Comparison of ENCODE assay signal across 8 cellular contexts in the genomic region with DNA sequence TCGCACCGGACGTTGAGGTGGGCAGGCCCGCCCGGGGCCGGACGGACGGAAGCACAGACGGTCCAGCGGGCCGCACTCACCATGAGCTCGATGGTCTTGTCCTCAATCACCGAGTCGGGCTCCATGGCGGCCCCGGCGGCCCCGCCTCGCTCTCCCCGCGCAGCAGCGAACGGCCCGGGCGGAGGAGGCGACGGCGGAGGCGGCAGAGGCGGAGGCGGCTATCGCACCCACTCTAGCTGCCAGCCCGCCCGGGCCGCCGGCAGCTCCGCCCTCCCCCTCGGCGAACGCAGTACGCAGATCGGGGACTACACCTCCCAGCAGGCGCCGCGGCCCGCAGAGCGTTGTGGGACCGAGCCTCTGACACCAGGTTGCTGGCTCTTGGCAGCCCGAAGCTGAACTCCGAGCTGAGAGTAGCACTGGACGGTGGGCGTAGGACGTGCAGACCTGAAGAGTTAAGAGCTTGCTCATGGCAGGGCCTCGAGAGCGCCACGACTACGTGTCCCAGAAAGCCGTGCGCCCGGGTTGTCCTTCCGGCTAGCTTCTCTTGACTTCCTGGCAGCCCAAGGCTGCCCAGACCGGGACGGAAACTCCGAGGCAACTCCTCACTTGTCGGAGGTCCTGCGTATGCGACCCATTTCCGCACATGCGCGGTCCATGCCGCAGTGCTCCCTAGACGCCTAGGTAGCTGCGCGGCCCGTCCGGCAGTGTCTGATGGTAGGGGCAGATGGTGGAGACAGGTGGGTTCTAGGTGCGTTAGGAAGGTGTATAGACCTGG. TPM values are rescaled to one million over a fixed set of nuclear protein-coding genes. Genes with fewer than 3 reads are reported as not detected.
A peak's percentile ranks its signal among the peaks of the same experiment; 100 is the strongest.
DNase-seq lines count a peak whose midpoint lies in the region; TF ChIP-seq lines count a peak whose summit lies in the region.

A gene (minus strand): TSS at position 261 of the 775 bp plus-strand sequence. CDS start 136 bp downstream, at position 125.

- H3K27ac ChIP-seq in SK-N-MC (peak within 1 kb of the TSS; percentile 98), temporal lobe (ENCODE audit: low read depth, low read length) (peak within 1 kb of the TSS; percentile 84)

- H3K9me3 ChIP-seq in SK-N-MC (ENCODE audit: low read depth, low read length), result no peaks in the 10 kb centered on the region

- no peaks in the 10 kb centered on the region for H3K36me3 ChIP-seq in SK-N-MC (ENCODE audit: insufficient read depth, low read length)

- peaks cover 8% of the 10 kb centered on the region for H3K27me3 Mint-ChIP-seq in HFFc6 (ENCODE audit: insufficient read depth)

- DNase-seq in GM04503 (ENCODE audit: low read depth) (peak; percentile 87), HFFc6 (peak; percentile 96), NB4 (ENCODE audit: low read depth) (peak; percentile 96), SK-N-MC (ENCODE audit: low read depth, low spot score) (peak; percentile 70), globus pallidus (ENCODE audit: low spot score) (peak; percentile 97), occipital lobe (lab: John Stamatoyannopoulos, UW) (peak; percentile 93)
- DNase-seq in activated naive CD4-positive, alpha-beta T cell treated with anti-CD3 and anti-CD28 coated beads, Interleukin-2, amount 50 U/mL, for 16 hours, result peak; percentile 94

- H3K9ac ChIP-seq in SK-N-MC (ENCODE audit: insufficient read length), result peak within 1 kb of the TSS; percentile 99

- no peak for TF ChIP-seq CTCF in HFFc6 (IDR thresholded peaks at IDR 0.05)
- no peak for TF ChIP-seq CTCF in NB4 (IDR thresholded peaks at IDR 0.05; ENCODE audit: low read depth, low read length)

- H3K9me3 Mint-ChIP-seq in HFFc6, result no peaks in the 10 kb centered on the region

- H3K27ac Mint-ChIP-seq in HFFc6, result peak within 1 kb of the TSS; percentile 93

- H3K4me1 Mint-ChIP-seq in HFFc6 (ENCODE audit: low read depth), result peaks cover 63% of the 10 kb centered on the region

- peak; percentile 85 for TF ChIP-seq POLR2A in NB4 (IDR thresholded peaks at IDR 0.05; ENCODE audit: extremely low read depth, insufficient read length)

- H3K36me3 Mint-ChIP-seq in HFFc6 (ENCODE audit: low read depth), result 0 out of 2 replicates have a peak, but pooled peaks cover 8% of the 10 kb centered on the region

- peak within 1 kb of the TSS; percentile 90 for H3K4me3 ChIP-seq in NB4 (ENCODE audit: low read depth, low read length)
- H3K4me3 ChIP-seq in SK-N-MC, result peak within 1 kb of the TSS; percentile 95

- H3K4me3 Mint-ChIP-seq in HFFc6, result peak within 1 kb of the TSS; percentile 99

RNA-seq across cellular contexts. Expression of the gene that starts here (rescaled TPM):
- total RNA-seq in HFFc6 (2021; fragmentation: NEBNext Ultra II Directional; extraction: Animal tissue kit (Norgen Biotek cat#: 25700)), result 10 to 100 TPM; 54.5 to 60.5 (median 58.5) TPM
- total RNA-seq in occipital lobe (162 TPM), temporal lobe (100 TPM)

Comparison
In these comparisons a context has a peak if more than half of its experiments do, and no peak if none do; other contexts are left out.
1. Peak in every context shown above with its lines: DNase-seq, H3K4me3 ChIP-seq and H3K27ac ChIP-seq.